12 cellular contexts compared by ENCODE assay signal in the genomic region with DNA sequence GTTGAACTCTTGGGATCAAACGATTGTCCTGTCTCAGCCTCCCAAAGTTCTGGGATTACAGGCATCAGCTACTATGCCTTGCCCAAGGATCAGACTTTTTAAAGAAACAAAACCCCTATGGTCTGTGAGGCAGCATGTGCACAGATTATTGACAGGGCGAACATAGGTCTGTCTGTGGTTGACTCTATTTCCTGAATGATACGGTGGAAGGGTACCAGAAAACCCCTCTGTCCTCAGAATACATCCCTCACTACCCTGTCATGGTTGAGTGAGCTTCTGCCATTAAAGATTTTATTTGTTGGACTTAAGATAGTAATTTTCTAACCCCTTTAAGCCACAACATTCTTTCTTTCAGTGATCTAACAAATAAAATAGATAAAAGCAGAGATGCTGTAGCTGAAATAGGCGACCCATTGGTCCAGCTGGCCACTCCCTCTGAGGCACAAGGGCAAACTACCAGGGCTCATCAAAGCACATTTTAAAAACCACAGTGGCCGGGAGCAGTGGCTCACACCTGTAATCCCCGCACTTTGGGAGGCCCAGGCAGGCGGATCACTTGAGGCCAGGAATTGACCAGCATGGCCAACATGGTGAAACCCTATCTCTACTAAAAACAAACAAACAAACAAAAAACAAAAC.
DNase-seq lines count a peak whose midpoint lies in the region; ATAC-seq and TF ChIP-seq lines count a peak whose summit lies in the region.
"Had no signal": no experiment of that assay in that cellular context is flagged by ENCODE, and none has a peak within 500 bp of the region (broad histone marks: within the 10 kb centered on the region; RNA-seq: fewer than 3 reads in every experiment).

No MANE protein-coding gene starts in this region.

- H3K4me3 ChIP-seq in PC-3 (ENCODE audit: low read length) = no peak overlapping the region
- H3K4me3 ChIP-seq in dorsolateral prefrontal cortex = no peak overlapping the region
- no peak overlapping the region for H3K4me3 ChIP-seq in coronary artery

- TF ChIP-seq POLR2A in GM18505 (IDR thresholded peaks at IDR 0.05; ENCODE audit: borderline replicate concordance, extremely low read depth, insufficient read depth, insufficient read length) = no peak

- no peaks in the 10 kb centered on the region for H3K9me2 ChIP-seq in PC-3 (replicated peaks; ENCODE audit: low read length)

- POLR2A ChIA-PET in PC-3 (lab: Charles Lee; ENCODE audit: unreplicated experiment) = no interaction called here

- no peak overlapping the region for H2AFZ ChIP-seq in PC-3 (ENCODE audit: low read length)

- H3K27me3 ChIP-seq in PC-3 (ENCODE audit: low read length) = no peaks in the 10 kb centered on the region
- peaks cover 0 to 3% (median 0%) of the 10 kb centered on the region in 45 donors for H3K27me3 ChIP-seq in dorsolateral prefrontal cortex

- no peaks in the 10 kb centered on the region for H3K9me3 ChIP-seq in PC-3 (ENCODE audit: low read length)

- peak overlapping the region; percentile 16; the same call in 1 of the 2 replicates for H3K27ac ChIP-seq in VCaP
- H3K27ac ChIP-seq in PC-3 (ENCODE audit: low read length) = no peak overlapping the region
- no peak overlapping the region for H3K27ac ChIP-seq in dorsolateral prefrontal cortex
- H3K27ac ChIP-seq in coronary artery = no peak overlapping the region

- no peaks in the 10 kb centered on the region for H4K20me1 ChIP-seq in PC-3 (ENCODE audit: low read length)

- TF ChIP-seq CTCF in VCaP (conservative IDR thresholded peaks at IDR 0.05) (no peak), PC-3 (conservative IDR thresholded peaks at IDR 0.05; ENCODE audit: low read depth, low read length) (no peak), dorsolateral prefrontal cortex (IDR thresholded peaks at IDR 0.05 in 54 of 56, conservative IDR thresholded peaks at IDR 0.05 in 2 of 56; ENCODE audit: low read depth in 1 of 56, partially characterized antibody in 56 of 56) (no peak), coronary artery (IDR thresholded peaks at IDR 0.05) (no peak)

- H3K4me1 ChIP-seq in PC-3 (ENCODE audit: insufficient read depth, low read length) = no peaks in the 10 kb centered on the region

- H3K79me2 ChIP-seq in PC-3 (ENCODE audit: low read length) = no peaks in the 10 kb centered on the region

- intact Hi-C loops in PC-3 (cut with micrococcal nuclease) (no loop called here), dorsolateral prefrontal cortex (cut with DNase I) (no loop called here)

- no peak overlapping the region for H3K4me2 ChIP-seq in PC-3 (ENCODE audit: low read length)

- H3K36me3 ChIP-seq in PC-3 (ENCODE audit: low read depth, low read length) = no peaks in the 10 kb centered on the region

- no peaks in the 10 kb centered on the region for H3F3A ChIP-seq in PC-3 (ENCODE audit: low read length, unreplicated experiment)

- ATAC-seq in GM18505 (IDR thresholded peaks at IDR 0.05; ENCODE audit: unreplicated experiment) (peak; percentile 54), GM19467 (IDR thresholded peaks at IDR 0.05; ENCODE audit: unreplicated experiment) (peak; percentile 62), HG02981 (IDR thresholded peaks at IDR 0.05; ENCODE audit: unreplicated experiment) (peak; percentile 75), PC-3 (no peak), HG02870 (IDR thresholded peaks at IDR 0.05; ENCODE audit: unreplicated experiment) (no peak)
- ATAC-seq: Panc1 had no signal

- CTCF ChIA-PET in PC-3 (lab: Charles Lee) = no interaction called here

- H3K9ac ChIP-seq in PC-3 (ENCODE audit: low read length) = no peak overlapping the region

- DNase-seq in PC-3 = no peak
- no peak for DNase-seq in dorsolateral prefrontal cortex
- no peak for DNase-seq in coronary artery (ENCODE audit: low spot score)
- DNase-seq: activated naive CD8-positive, alpha-beta T cell treated with anti-CD3 and anti-CD28 coated beads, Interleukin-2, amount 10 ng/mL, durations not matched to agents 7 days and 5 days; mesendoderm; stimulated activated naive CD4-positive, alpha-beta T cell treated with Interleukin-2 at 50 U/mL for 16 hours had no signal

- BruUV-seq in PC-3 (replicated peaks; lab: Mats Ljungman, UMichigan) = no TSS peak

Comparison
In these comparisons a context has a peak if more than half of its experiments do, and no peak if none do; other contexts are left out.
1. ATAC-seq: peak in GM18505 (single experiment), GM19467 (single experiment) and HG02981 (single experiment); none in PC-3 (single experiment) and HG02870 (single experiment).